1 cellular context compared by ENCODE assay signal in the genomic region with DNA sequence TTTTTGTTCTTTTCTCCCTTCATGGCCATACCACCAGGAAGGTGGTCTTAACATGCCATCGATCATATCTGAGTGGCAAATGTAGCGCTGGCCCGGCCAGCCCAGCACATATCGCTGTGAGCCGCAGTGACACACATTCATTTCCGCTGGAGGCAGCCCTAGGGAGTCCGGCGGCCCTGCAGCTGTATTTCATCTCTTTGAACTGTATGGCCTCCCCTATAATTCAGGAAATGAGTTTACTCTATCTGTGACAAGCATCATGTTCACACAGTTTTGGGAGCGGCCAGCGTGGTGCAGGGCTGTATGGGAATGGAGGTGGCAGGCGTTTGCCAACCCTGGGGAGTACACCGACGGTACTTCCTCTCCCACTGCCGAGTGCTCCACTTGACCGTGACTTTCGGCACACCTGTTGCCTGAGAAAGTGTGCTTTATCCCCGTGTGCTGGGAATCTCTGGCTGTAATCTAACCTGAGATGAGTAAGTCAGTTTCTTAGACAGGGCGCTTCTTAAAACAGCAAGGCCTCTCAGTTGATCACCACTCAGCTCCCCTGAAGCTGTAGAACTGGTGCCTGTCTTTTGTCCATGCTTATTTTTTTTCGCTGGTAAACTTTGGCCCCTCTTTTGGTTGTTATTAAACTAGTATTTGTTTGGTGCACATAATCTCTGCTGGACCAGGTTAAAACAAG.
A peak's percentile ranks its signal among the peaks of the same experiment; 100 is the strongest.
TF ChIP-seq lines count a peak whose summit lies in the region.

No MANE protein-coding gene starts in this region.

TF ChIP-seq in GM12878, 131 proteins besides CTCF, POLR2A, EP300 and RAD21 (continued from another document):
- TF ChIP-seq, protein P1, sequence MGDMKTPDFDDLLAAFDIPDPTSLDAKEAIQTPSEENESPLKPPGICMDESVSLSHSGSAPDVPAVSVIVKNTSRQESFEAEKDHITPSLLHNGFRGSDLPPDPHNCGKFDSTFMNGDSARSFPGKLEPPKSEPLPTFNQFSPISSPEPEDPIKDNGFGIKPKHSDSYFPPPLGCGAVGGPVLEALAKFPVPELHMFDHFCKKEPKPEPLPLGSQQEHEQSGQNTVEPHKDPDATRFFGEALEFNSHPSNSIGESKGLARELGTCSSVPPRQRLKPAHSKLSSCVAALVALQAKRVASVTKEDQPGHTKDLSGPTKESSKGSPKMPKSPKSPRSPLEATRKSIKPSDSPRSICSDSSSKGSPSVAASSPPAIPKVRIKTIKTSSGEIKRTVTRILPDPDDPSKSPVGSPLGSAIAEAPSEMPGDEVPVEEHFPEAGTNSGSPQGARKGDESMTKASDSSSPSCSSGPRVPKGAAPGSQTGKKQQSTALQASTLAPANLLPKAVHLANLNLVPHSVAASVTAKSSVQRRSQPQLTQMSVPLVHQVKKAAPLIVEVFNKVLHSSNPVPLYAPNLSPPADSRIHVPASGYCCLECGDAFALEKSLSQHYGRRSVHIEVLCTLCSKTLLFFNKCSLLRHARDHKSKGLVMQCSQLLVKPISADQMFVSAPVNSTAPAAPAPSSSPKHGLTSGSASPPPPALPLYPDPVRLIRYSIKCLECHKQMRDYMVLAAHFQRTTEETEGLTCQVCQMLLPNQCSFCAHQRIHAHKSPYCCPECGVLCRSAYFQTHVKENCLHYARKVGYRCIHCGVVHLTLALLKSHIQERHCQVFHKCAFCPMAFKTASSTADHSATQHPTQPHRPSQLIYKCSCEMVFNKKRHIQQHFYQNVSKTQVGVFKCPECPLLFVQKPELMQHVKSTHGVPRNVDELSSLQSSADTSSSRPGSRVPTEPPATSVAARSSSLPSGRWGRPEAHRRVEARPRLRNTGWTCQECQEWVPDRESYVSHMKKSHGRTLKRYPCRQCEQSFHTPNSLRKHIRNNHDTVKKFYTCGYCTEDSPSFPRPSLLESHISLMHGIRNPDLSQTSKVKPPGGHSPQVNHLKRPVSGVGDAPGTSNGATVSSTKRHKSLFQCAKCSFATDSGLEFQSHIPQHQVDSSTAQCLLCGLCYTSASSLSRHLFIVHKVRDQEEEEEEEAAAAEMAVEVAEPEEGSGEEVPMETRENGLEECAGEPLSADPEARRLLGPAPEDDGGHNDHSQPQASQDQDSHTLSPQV (IDR thresholded peaks at IDR 0.05): peak; percentile 74; the same call in 1 of the 2 replicates
- TF ChIP-seq SREBF2 (IDR thresholded peaks at IDR 0.05; ENCODE audit: low read length) (no peak), POLR2AphosphoS5 (IDR thresholded peaks at IDR 0.05; ENCODE audit: low read length) (no peak; the same call in none of the 2 replicates), ZBED1 (IDR thresholded peaks at IDR 0.05; ENCODE audit: borderline replicate concordance) (no peak), IKZF2 (IDR thresholded peaks at IDR 0.05) (peak; percentile 88 to 90), CBFB (IDR thresholded peaks at IDR 0.05; ENCODE audit: low read depth) (no peak), SRF (IDR thresholded peaks at IDR 0.05; ENCODE audit: low read depth in 2 of 2, low read length in 2 of 2) (no peak)
- TF ChIP-seq, protein P2, sequence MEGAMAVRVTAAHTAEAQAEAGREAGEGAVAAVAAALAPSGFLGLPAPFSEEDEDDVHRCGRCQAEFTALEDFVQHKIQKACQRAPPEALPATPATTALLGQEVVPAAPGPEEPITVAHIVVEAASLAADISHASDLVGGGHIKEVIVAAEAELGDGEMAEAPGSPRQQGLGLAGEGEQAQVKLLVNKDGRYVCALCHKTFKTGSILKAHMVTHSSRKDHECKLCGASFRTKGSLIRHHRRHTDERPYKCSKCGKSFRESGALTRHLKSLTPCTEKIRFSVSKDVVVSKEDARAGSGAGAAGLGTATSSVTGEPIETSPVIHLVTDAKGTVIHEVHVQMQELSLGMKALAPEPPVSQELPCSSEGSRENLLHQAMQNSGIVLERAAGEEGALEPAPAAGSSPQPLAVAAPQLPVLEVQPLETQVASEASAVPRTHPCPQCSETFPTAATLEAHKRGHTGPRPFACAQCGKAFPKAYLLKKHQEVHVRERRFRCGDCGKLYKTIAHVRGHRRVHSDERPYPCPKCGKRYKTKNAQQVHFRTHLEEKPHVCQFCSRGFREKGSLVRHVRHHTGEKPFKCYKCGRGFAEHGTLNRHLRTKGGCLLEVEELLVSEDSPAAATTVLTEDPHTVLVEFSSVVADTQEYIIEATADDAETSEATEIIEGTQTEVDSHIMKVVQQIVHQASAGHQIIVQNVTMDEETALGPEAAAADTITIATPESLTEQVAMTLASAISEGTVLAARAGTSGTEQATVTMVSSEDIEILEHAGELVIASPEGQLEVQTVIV (IDR thresholded peaks at IDR 0.05; ENCODE audit: borderline replicate concordance, partially characterized antibody): no peak
